Comparison of ENCODE assay signal across 1 cellular context in the genomic region with DNA sequence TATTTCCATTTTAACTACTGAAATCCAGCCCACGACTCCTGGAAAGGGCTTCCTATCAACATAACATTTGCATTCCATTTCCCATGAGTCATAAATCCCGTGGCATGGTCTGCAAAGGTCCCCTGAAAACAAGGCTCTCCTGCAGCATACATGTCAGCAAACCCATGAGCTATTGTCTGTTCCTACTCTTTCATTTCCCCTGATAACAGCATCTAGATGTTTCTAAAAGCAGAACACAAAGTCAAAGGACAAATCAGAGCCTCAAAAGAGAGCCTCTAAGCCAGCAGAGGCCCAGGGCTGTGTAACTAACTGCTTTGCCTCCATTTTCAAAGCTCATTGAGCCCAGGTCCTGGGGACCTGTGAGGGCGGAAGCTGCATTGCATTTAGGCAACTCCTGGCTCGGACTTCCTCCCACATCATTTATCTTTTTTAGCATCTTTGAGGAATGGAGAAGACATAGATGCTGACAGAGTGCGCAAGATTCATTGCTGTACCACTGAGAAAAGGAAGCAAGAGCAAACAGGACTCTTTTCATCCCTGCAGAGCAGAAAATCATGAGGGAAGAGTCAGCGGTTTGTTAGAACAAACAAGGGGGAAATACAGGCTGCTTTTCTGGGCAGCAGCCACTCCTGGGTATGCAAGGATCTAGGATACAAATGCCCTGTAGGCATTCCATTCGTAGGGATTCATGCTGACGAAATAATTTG.
TF ChIP-seq lines count a peak whose summit lies in the region.

No MANE protein-coding gene starts in this region.

TF ChIP-seq in H1, 55 proteins besides CTCF, POLR2A, EP300 and RAD21:
- peak; percentile 13; the same call in 1 of the 2 replicates for TF ChIP-seq MAFK (IDR thresholded peaks at IDR 0.05; ENCODE audit: low read depth, low read length)
- 0 out of 2 replicates have a peak, but pooled peaks have one; percentile 9 for TF ChIP-seq E2F6 (IDR thresholded peaks at IDR 0.05)
- no peak for TF ChIP-seq PHF8 (conservative IDR thresholded peaks at IDR 0.05; ENCODE audit: low read depth, low read length)
- 0 out of 2 replicates have a peak, but pooled peaks have one; percentile 36 for TF ChIP-seq JUN (IDR thresholded peaks at IDR 0.05; ENCODE audit: low read depth, low read length)
- TF ChIP-seq JUND (IDR thresholded peaks at IDR 0.05; ENCODE audit: low read length), result peak; percentile 79; the same call in 1 of the 2 replicates
